ENCODE assay signal across 31 cellular contexts in genomic region chr18:77648415-77648814, GRCh38.
"Had no signal": no experiment of that assay in that cellular context is flagged by ENCODE, and none has a peak within 500 bp of the region (broad histone marks: within the 10 kb centered on the region; RNA-seq: fewer than 3 reads in every experiment).

No MANE protein-coding gene starts in this region.

- DNase-seq: activated CD4-positive, alpha-beta memory T cell treated with anti-CD3 and anti-CD28 coated beads, Interleukin-2, amount 10 ng/mL, durations not matched to agents 7 days and 5 days; activated CD4-positive, alpha-beta T cell treated with anti-CD3 and anti-CD28 coated beads for 1 hour; activated CD4-positive, alpha-beta T cell treated with anti-CD3 and anti-CD28 coated beads for 48 hours; activated CD4-positive, CD25-positive, alpha-beta regulatory T cell; activated CD8-positive, alpha-beta memory T cell treated with anti-CD3 and anti-CD28 coated beads for 24 hours; activated CD8-positive, alpha-beta memory T cell treated with anti-CD3 and anti-CD28 coated beads, Interleukin-2, amount 10 ng/mL, durations not matched to agents 7 days and 5 days; activated CD8-positive, alpha-beta memory T cell treated with anti-CD3 and anti-CD28 coated beads, Interleukin-2, amount 50 U/mL, for 48 hours; activated effector memory CD4-positive, alpha-beta T cell treated with Interleukin-2 at 50 U/mL for 16 hours; activated naive CD4-positive, alpha-beta T cell treated with anti-CD3 and anti-CD28 coated beads, Interleukin-2, amount 10 ng/mL, durations not matched to agents 7 days and 5 days; activated naive CD8-positive, alpha-beta T cell treated with anti-CD3 and anti-CD28 coated beads, Interleukin-2, amount 50 U/mL, for 24 hours; activated T-cell treated with anti-CD3 and anti-CD28 coated beads, Interleukin-2, amount 50 U/mL, for 48 hours; anterior cingulate cortex; caudate nucleus; NCI-H1092 treated with DMSO at 0.1 percent for 48 hours; NCI-H1417; NCI-H146; NCI-H187; NCI-H2029 treated with DMSO at 0.1 percent for 48 hours; NCI-H345; NCI-H524 treated with DMSO at 0.1 percent for 48 hours; NK-92 treated with Interleukin-12 subunit alpha and Interleukin-12 subunit beta, amount 100 ng/mL, for 24 hours; PC-9; SW 1271; T-helper 1 cell; T-helper 2 cell; T-helper 9 cell had no signal

- H3K4me2 ChIP-seq: PC-9 had no signal

- H3K4me3 Mint-ChIP-seq: activated CD4-positive, alpha-beta memory T cell treated with anti-CD3 and anti-CD28 coated beads, Interleukin-2, amount 10 ng/mL, durations not matched to agents 7 days and 5 days; activated CD8-positive, alpha-beta memory T cell treated with anti-CD3 and anti-CD28 coated beads, Interleukin-2, amount 10 ng/mL, durations not matched to agents 7 days and 5 days; activated naive CD4-positive, alpha-beta T cell treated with anti-CD3 and anti-CD28 coated beads, Interleukin-2, amount 10 ng/mL, durations not matched to agents 7 days and 5 days; activated naive CD8-positive, alpha-beta T cell; activated naive CD8-positive, alpha-beta T cell treated with anti-CD3 and anti-CD28 coated beads, Interleukin-2, amount 50 U/mL, for 24 hours; brain had no signal

- H3K9me3 Mint-ChIP-seq: activated CD4-positive, alpha-beta memory T cell treated with anti-CD3 and anti-CD28 coated beads, Interleukin-2, amount 10 ng/mL, durations not matched to agents 7 days and 5 days; activated naive CD4-positive, alpha-beta T cell treated with anti-CD3 and anti-CD28 coated beads, Interleukin-2, amount 10 ng/mL, durations not matched to agents 7 days and 5 days; activated naive CD8-positive, alpha-beta T cell treated with anti-CD3 and anti-CD28 coated beads, Interleukin-2, amount 50 U/mL, for 24 hours had no signal

- H3K4me3 ChIP-seq: PC-9 had no signal

- H3K27ac Mint-ChIP-seq: activated CD4-positive, alpha-beta memory T cell treated with anti-CD3 and anti-CD28 coated beads, Interleukin-2, amount 10 ng/mL, durations not matched to agents 7 days and 5 days; activated CD8-positive, alpha-beta memory T cell treated with anti-CD3 and anti-CD28 coated beads, Interleukin-2, amount 10 ng/mL, durations not matched to agents 7 days and 5 days; activated naive CD4-positive, alpha-beta T cell treated with anti-CD3 and anti-CD28 coated beads, Interleukin-2, amount 10 ng/mL, durations not matched to agents 7 days and 5 days; activated naive CD8-positive, alpha-beta T cell; activated naive CD8-positive, alpha-beta T cell treated with anti-CD3 and anti-CD28 coated beads, Interleukin-2, amount 50 U/mL, for 24 hours had no signal

- H3K36me3 Mint-ChIP-seq: activated CD8-positive, alpha-beta memory T cell treated with anti-CD3 and anti-CD28 coated beads, Interleukin-2, amount 10 ng/mL, durations not matched to agents 7 days and 5 days; activated naive CD4-positive, alpha-beta T cell treated with anti-CD3 and anti-CD28 coated beads, Interleukin-2, amount 10 ng/mL, durations not matched to agents 7 days and 5 days; activated naive CD8-positive, alpha-beta T cell; brain had no signal

- H3K27ac ChIP-seq: PC-9, RWPE1, VCaP had no signal

- H2AFZ ChIP-seq: PC-9 had no signal

- ATAC-seq: activated CD8-positive, alpha-beta memory T cell treated with anti-CD3 and anti-CD28 coated beads, Interleukin-2, amount 10 ng/mL, durations not matched to agents 7 days and 5 days; activated naive CD8-positive, alpha-beta T cell treated with anti-CD3 and anti-CD28 coated beads, Interleukin-2, amount 50 U/mL, for 24 hours; Right ventricle myocardium inferior had no signal

- H3K4me1 Mint-ChIP-seq: activated naive CD4-positive, alpha-beta T cell treated with anti-CD3 and anti-CD28 coated beads, Interleukin-2, amount 10 ng/mL, durations not matched to agents 7 days and 5 days; activated naive CD8-positive, alpha-beta T cell treated with anti-CD3 and anti-CD28 coated beads, Interleukin-2, amount 50 U/mL, for 24 hours had no signal

- H3K27me3 Mint-ChIP-seq: activated CD8-positive, alpha-beta memory T cell treated with anti-CD3 and anti-CD28 coated beads, Interleukin-2, amount 10 ng/mL, durations not matched to agents 7 days and 5 days had no signal
